Comparison of ENCODE assay signal across 1 cellular context in genomic region chr1:236064674-236065508, GRCh38.
TF ChIP-seq lines count a peak whose summit lies in the region.

TSS of gene NID1 (minus strand) at chr1:236065090. CDS start at chr1:236065079, 11 bp downstream.

TF ChIP-seq in HEK293, 187 proteins besides CTCF, POLR2A, EP300 and RAD21 (continued from another document and continues in another):
- TF ChIP-seq EGR2 (tag by site-specific recombination; IDR thresholded peaks at IDR 0.05; ENCODE audit: low read depth) = peak; percentile 45
- peak; percentile 71 for TF ChIP-seq ZNF629 (tag by site-specific recombination; IDR thresholded peaks at IDR 0.05)
- TF ChIP-seq ZNF423 (tag by site-specific recombination; IDR thresholded peaks at IDR 0.05) = peak; percentile 52
- TF ChIP-seq ZNF37A (tag by site-specific recombination; IDR thresholded peaks at IDR 0.05) = no peak
- TF ChIP-seq MZF1 (tag by site-specific recombination; IDR thresholded peaks at IDR 0.05; ENCODE audit: borderline replicate concordance) = 0 out of 2 replicates have a peak, but pooled peaks have one; percentile 72
- peak; percentile 77 for TF ChIP-seq ZNF843 (tag by site-specific recombination; IDR thresholded peaks at IDR 0.05)
- peak; percentile 79; the same call in 1 of the 2 replicates for TF ChIP-seq ZNF501 (tag by site-specific recombination; IDR thresholded peaks at IDR 0.05)
- TF ChIP-seq ZNF335 (tag by site-specific recombination; conservative IDR thresholded peaks at IDR 0.05) = peak; percentile 98
- peak; percentile 77; the same call in 1 of the 2 replicates for TF ChIP-seq ZBTB1 (tag by site-specific recombination; IDR thresholded peaks at IDR 0.05)
- TF ChIP-seq BCL11A (tag by site-specific recombination; IDR thresholded peaks at IDR 0.05; ENCODE audit: low read depth) = peak; percentile 55; the same call in 1 of the 2 replicates
- TF ChIP-seq ZNF202 (tag by site-specific recombination; IDR thresholded peaks at IDR 0.05; ENCODE audit: borderline replicate concordance) = peak; percentile 56; the same call in 1 of the 2 replicates
- TF ChIP-seq KLF1 (tag by site-specific recombination; IDR thresholded peaks at IDR 0.05) = peak; percentile 90
- TF ChIP-seq ATF2 (tag by site-specific recombination; IDR thresholded peaks at IDR 0.05; ENCODE audit: low read depth) = no peak
- peak; percentile 18; the same call in 1 of the 2 replicates for TF ChIP-seq TSHZ1 (tag by site-specific recombination; IDR thresholded peaks at IDR 0.05; ENCODE audit: borderline replicate concordance)
- peak; percentile 64; the same call in 1 of the 2 replicates for TF ChIP-seq ZNF837 (tag by site-specific recombination; IDR thresholded peaks at IDR 0.05)
- TF ChIP-seq PBX3 (CRISPR knock-in tag; IDR thresholded peaks at IDR 0.05) = peak; percentile 90; the same call in 1 of the 2 replicates
- peak; percentile 91 for TF ChIP-seq ZNF121 (tag by site-specific recombination; IDR thresholded peaks at IDR 0.05)
- peak; percentile 46; the same call in 1 of the 2 replicates for TF ChIP-seq ZBTB48 (tag by site-specific recombination; IDR thresholded peaks at IDR 0.05)
- TF ChIP-seq PRDM2 (tag by site-specific recombination; IDR thresholded peaks at IDR 0.05; ENCODE audit: borderline replicate concordance) = no peak
- TF ChIP-seq ZNF426 (tag by site-specific recombination; IDR thresholded peaks at IDR 0.05) = no peak
- no peak for TF ChIP-seq HOXA7 (CRISPR knock-in tag; IDR thresholded peaks at IDR 0.05; ENCODE audit: borderline replicate concordance)
- TF ChIP-seq ZNF138 (tag by site-specific recombination; IDR thresholded peaks at IDR 0.05; ENCODE audit: borderline replicate concordance) = no peak
- no peak for TF ChIP-seq ZBTB49 (tag by site-specific recombination; IDR thresholded peaks at IDR 0.05; ENCODE audit: low read depth)
- peak; percentile 98 for TF ChIP-seq GLIS2 (tag by site-specific recombination; IDR thresholded peaks at IDR 0.05)
- no peak for TF ChIP-seq ZNF654 (tag by site-specific recombination; IDR thresholded peaks at IDR 0.05; ENCODE audit: low read depth)
- TF ChIP-seq ZNF155 (tag by site-specific recombination; IDR thresholded peaks at IDR 0.05) = no peak
- no peak for TF ChIP-seq ZNF544 (tag by site-specific recombination; IDR thresholded peaks at IDR 0.05)
- no peak for TF ChIP-seq ZNF521 (tag by site-specific recombination; IDR thresholded peaks at IDR 0.05)
- no peak for TF ChIP-seq ZNF132 (tag by site-specific recombination; IDR thresholded peaks at IDR 0.05; ENCODE audit: borderline replicate concordance)
- TF ChIP-seq ZNF26 (tag by site-specific recombination; IDR thresholded peaks at IDR 0.05) = no peak
- no peak for TF ChIP-seq PRDM6 (tag by site-specific recombination; IDR thresholded peaks at IDR 0.05)
- TF ChIP-seq ZSCAN4 (tag by site-specific recombination; IDR thresholded peaks at IDR 0.05) = peak; percentile 26; the same call in 1 of the 2 replicates
- TF ChIP-seq ZNF280D (tag by site-specific recombination; IDR thresholded peaks at IDR 0.05) = no peak
